9 cellular contexts compared by ENCODE assay signal in genomic region chr12:5022465-5023061, GRCh38. TPM values are rescaled to one million over a fixed set of nuclear protein-coding genes. Genes with fewer than 3 reads are reported as not detected.
DNase-seq lines count a peak whose midpoint lies in the region; ATAC-seq, FAIRE-seq and TF ChIP-seq lines count a peak whose summit lies in the region.
"Had no signal": no experiment of that assay in that cellular context is flagged by ENCODE, and none has a peak within 500 bp of the region (broad histone marks: within the 10 kb centered on the region; RNA-seq: fewer than 3 reads in every experiment).

No MANE protein-coding gene starts in this region.

- H3K4me3 Mint-ChIP-seq in natural killer cell = no peak overlapping the region
- no peak overlapping the region for H3K4me3 Mint-ChIP-seq in natural killer cell treated with Interleukin-12 subunit alpha and Interleukin-12 subunit beta and Interleukin-15 and Interleukin-18, amount 100 ng/mL, for 72 hours
- H3K4me3 Mint-ChIP-seq: activated naive CD8-positive, alpha-beta T cell had no signal

- H3K79me2 ChIP-seq in endothelial cell of umbilical vein (ENCODE audit: control insufficient read depth, insufficient read depth, low read length) = no peaks in the 10 kb centered on the region

- no peak overlapping the region for H3K27ac ChIP-seq in endothelial cell of umbilical vein (ENCODE audit: insufficient read depth, low read depth, low read length)

- H3K9ac ChIP-seq in endothelial cell of umbilical vein (replicated peaks; ENCODE audit: extremely low read depth, insufficient read depth, low read length) = no peak overlapping the region

- TF ChIP-seq POLR2A in endothelial cell of umbilical vein (IDR thresholded peaks at IDR 0.05; ENCODE audit: low read depth, low read length) = no peak

- no peaks in the 10 kb centered on the region for H4K20me1 ChIP-seq in endothelial cell of umbilical vein (replicated peaks; ENCODE audit: control insufficient read depth, extremely low read depth, insufficient read depth, low read length)

- no peak overlapping the region for H3K4me3 ChIP-seq in endothelial cell of umbilical vein (replicated peaks in 1 of 3; ENCODE audit: insufficient read depth in 1 of 3, low read depth in 1 of 3, low read length in 3 of 3)

- DNase-seq in natural killer cell (no peak), NCI-H1105 treated with DMSO at 0.1 percent for 48 hours (lab: John Stamatoyannopoulos, UW) (peak; percentile 70), endothelial cell of umbilical vein (ENCODE audit: low read depth, low spot score) (peak; percentile 36), myocyte (ENCODE audit: low read depth) (peak; percentile 31), foreskin melanocyte (no peak)
- DNase-seq in natural killer cell treated with Interleukin-12 subunit alpha and Interleukin-12 subunit beta and Interleukin-15 and Interleukin-18, amount 100 ng/mL, for 72 hours (ENCODE audit: low spot score) = no peak
- peak; percentile 13 for DNase-seq in activated CD4-positive, alpha-beta T cell treated with anti-CD3 and anti-CD28 coated beads for 1 hour

- no TSS peak for BruUV-seq in endothelial cell of umbilical vein (replicated peaks; lab: Mats Ljungman, UMichigan)

- peaks cover 16 to 34% of the 10 kb centered on the region in 2 donors for H3K27me3 Mint-ChIP-seq in natural killer cell (ENCODE audit: low read depth in 2 of 2)
- H3K27me3 Mint-ChIP-seq in natural killer cell treated with Interleukin-12 subunit alpha and Interleukin-12 subunit beta and Interleukin-15 and Interleukin-18, amount 100 ng/mL, for 72 hours = peaks cover 16 to 28% of the 10 kb centered on the region in 2 donors

- no peak overlapping the region for H3K27ac Mint-ChIP-seq in natural killer cell
- no peak overlapping the region for H3K27ac Mint-ChIP-seq in natural killer cell treated with Interleukin-12 subunit alpha and Interleukin-12 subunit beta and Interleukin-15 and Interleukin-18, amount 100 ng/mL, for 72 hours
- H3K27ac Mint-ChIP-seq: activated naive CD8-positive, alpha-beta T cell had no signal

- dilution Hi-C loops in endothelial cell of umbilical vein (cut with MboI; ENCODE audit: extremely low pct_ligation_motif_present, low sequenced_read_pairs) = no loop called here

- H3K4me1 Mint-ChIP-seq in natural killer cell = no peaks in the 10 kb centered on the region
- no peaks in the 10 kb centered on the region for H3K4me1 Mint-ChIP-seq in natural killer cell treated with Interleukin-12 subunit alpha and Interleukin-12 subunit beta and Interleukin-15 and Interleukin-18, amount 100 ng/mL, for 72 hours (ENCODE audit: low read depth in 2 of 2)

- no peaks in the 10 kb centered on the region for H3K9me1 ChIP-seq in endothelial cell of umbilical vein (replicated peaks; ENCODE audit: control insufficient read depth, extremely low read depth, insufficient read depth, low read length)

- H2AFZ ChIP-seq in endothelial cell of umbilical vein (ENCODE audit: low read depth, low read length) = no peak overlapping the region

- H3K9me3 Mint-ChIP-seq in natural killer cell = no peaks in the 10 kb centered on the region
- no peaks in the 10 kb centered on the region for H3K9me3 Mint-ChIP-seq in natural killer cell treated with Interleukin-12 subunit alpha and Interleukin-12 subunit beta and Interleukin-15 and Interleukin-18, amount 100 ng/mL, for 72 hours

- CTCF ChIA-PET in endothelial cell of umbilical vein (lab: Charles Lee) = interaction anchor here (0.8 to 3.5 kb wide), 6 partner anchors 10 to 167 kb away, joined by 3 to 32 read pairs (median 4); no protein-coding TSS in a partner anchor

- intact Hi-C loops in natural killer cell (cut with micrococcal nuclease) = no loop called here
- intact Hi-C loops in endothelial cell of umbilical vein (cut with micrococcal nuclease) = loop anchor here (1.0 to 2.0 kb wide), 2 partner anchors 62 to 420 kb away; no protein-coding TSS in a partner anchor

- FAIRE-seq in endothelial cell of umbilical vein (lab: Jason Lieb, UNC) = no peak

- H3K9me3 ChIP-seq in endothelial cell of umbilical vein (replicated peaks; ENCODE audit: control insufficient read depth, insufficient read depth, low read length) = no peaks in the 10 kb centered on the region

- H3K4me1 ChIP-seq in endothelial cell of umbilical vein (ENCODE audit: control insufficient read depth, extremely low read depth, insufficient read depth, low read length) = no peaks in the 10 kb centered on the region

- ATAC-seq in natural killer cell (peak in 2 of 3 donors; percentile 24 to 58), HG03354 (IDR thresholded peaks at IDR 0.05; ENCODE audit: poor library complexity, severe bottlenecking, unreplicated experiment) (no peak)
- ATAC-seq in natural killer cell treated with Interleukin-12 subunit alpha and Interleukin-12 subunit beta and Interleukin-15 and Interleukin-18, amount 100 ng/mL, for 72 hours = no peak

- peak; percentile 65 for TF ChIP-seq CTCF in natural killer cell (IDR thresholded peaks at IDR 0.05)
- TF ChIP-seq CTCF in endothelial cell of umbilical vein (IDR thresholded peaks at IDR 0.05; ENCODE audit: extremely low read depth in 1 of 2, insufficient read depth in 1 of 2, low read depth in 1 of 2, low read length in 2 of 2) = peak; percentile 57 to 90

- no peaks in the 10 kb centered on the region for H3K27me3 ChIP-seq in endothelial cell of umbilical vein (ENCODE audit: control insufficient read depth in 2 of 2, insufficient read depth in 2 of 2, low read length in 2 of 2)

- POLR2A ChIA-PET in endothelial cell of umbilical vein (lab: Charles Lee) = no interaction called here

- H3K36me3 Mint-ChIP-seq in natural killer cell = no peaks in the 10 kb centered on the region
- no peaks in the 10 kb centered on the region for H3K36me3 Mint-ChIP-seq in natural killer cell treated with Interleukin-12 subunit alpha and Interleukin-12 subunit beta and Interleukin-15 and Interleukin-18, amount 100 ng/mL, for 72 hours
- H3K36me3 Mint-ChIP-seq: activated naive CD8-positive, alpha-beta T cell had no signal

- no peak overlapping the region for H3K4me2 ChIP-seq in endothelial cell of umbilical vein (ENCODE audit: insufficient read depth, low read length)

- H3K36me3 ChIP-seq in endothelial cell of umbilical vein (ENCODE audit: control insufficient read depth in 2 of 2, extremely low read depth in 1 of 2, insufficient read depth in 2 of 2, low read length in 2 of 2) = no peaks in the 10 kb centered on the region

TF ChIP-seq in endothelial cell of umbilical vein, 7 proteins besides CTCF, POLR2A, EP300 and RAD21:
- TF ChIP-seq FOS (IDR thresholded peaks at IDR 0.05; ENCODE audit: borderline replicate concordance, insufficient read depth, low read length) (no peak), MYC (IDR thresholded peaks at IDR 0.05; ENCODE audit: low read depth, low read length) (no peak), POLR2AphosphoS5 (IDR thresholded peaks at IDR 0.05; ENCODE audit: insufficient read depth, low read depth, low read length) (no peak), EZH2 (IDR thresholded peaks at IDR 0.05; ENCODE audit: borderline replicate concordance, low read depth, low read length, severe bottlenecking) (no peak), JUN (IDR thresholded peaks at IDR 0.05; ENCODE audit: borderline replicate concordance, insufficient read depth, insufficient read length, low read depth) (no peak), GATA2 (IDR thresholded peaks at IDR 0.05; ENCODE audit: insufficient read depth, insufficient read length, low read depth, low read length) (no peak)
- TF ChIP-seq, protein P1, sequence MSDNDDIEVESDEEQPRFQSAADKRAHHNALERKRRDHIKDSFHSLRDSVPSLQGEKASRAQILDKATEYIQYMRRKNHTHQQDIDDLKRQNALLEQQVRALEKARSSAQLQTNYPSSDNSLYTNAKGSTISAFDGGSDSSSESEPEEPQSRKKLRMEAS (IDR thresholded peaks at IDR 0.05; ENCODE audit: insufficient read depth, insufficient read length) = no peak

RNA-seq across cellular contexts. Expression of gene KCNA5, which starts 21.1 kb away (rescaled TPM):
- total RNA-seq in natural killer cell (under 1 TPM in 1 of 3 donors, not detected in 2; 0.13 TPM), endothelial cell of umbilical vein (not detected in 2 replicates), myocyte (not detected in 2 replicates)
- total RNA-seq in natural killer cell treated with Interleukin-12 subunit alpha and Interleukin-12 subunit beta and Interleukin-15 and Interleukin-18, amount 100 ng/mL, for 72 hours = not detected
- polyA plus RNA-seq in endothelial cell of umbilical vein = not detected in 2 replicates
- not detected in 2 replicates for polyA plus RNA-seq in endothelial cell of umbilical vein (2011; cell fraction: cytosol; rRNA removed)
- polyA plus RNA-seq in endothelial cell of umbilical vein (2011; cell fraction: nucleus; rRNA removed) = not detected in 2 replicates
- not detected in 2 replicates for polyA plus RNA-seq in endothelial cell of umbilical vein (2012)
- not detected in 2 replicates for polyA minus RNA-seq in endothelial cell of umbilical vein
- polyA minus RNA-seq in endothelial cell of umbilical vein (2011; cell fraction: cytosol; rRNA and poly(A)+ RNA removed) = not detected
- polyA minus RNA-seq in endothelial cell of umbilical vein (2011; cell fraction: nucleus; rRNA and poly(A)+ RNA removed) = not detected in 2 replicates
- polyA plus RNA-seq in myocyte (2012) = not detected

Comparison
In these comparisons a context has a peak if more than half of its experiments do, and no peak if none do; other contexts are left out.
1. ATAC-seq: peak in natural killer cell (2 of 3); none in natural killer cell treated with Interleukin-12 subunit alpha and Interleukin-12 subunit beta and Interleukin-15 and Interleukin-18, amount 100 ng/mL, for 72 hours (0 of 2) and HG03354 (single experiment).
2. DNase-seq: peak in NCI-H1105 treated with DMSO at 0.1 percent for 48 hours (single experiment), activated CD4-positive, alpha-beta T cell treated with anti-CD3 and anti-CD28 coated beads for 1 hour (single experiment), endothelial cell of umbilical vein (single experiment) and myocyte (single experiment); none in natural killer cell (single experiment), natural killer cell treated with Interleukin-12 subunit alpha and Interleukin-12 subunit beta and Interleukin-15 and Interleukin-18, amount 100 ng/mL, for 72 hours (single experiment) and foreskin melanocyte (single experiment).